In genomic region chr9:137053944-137054931, GRCh38 we compare ENCODE assay signal across 10 cellular contexts. TPM values are rescaled to one million over a fixed set of nuclear protein-coding genes. Genes with fewer than 3 reads are reported as not detected.
DNase-seq lines count a peak whose midpoint lies in the region; ATAC-seq and TF ChIP-seq lines count a peak whose summit lies in the region.
"Had no signal": no experiment of that assay in that cellular context is flagged by ENCODE, and none has a peak within 500 bp of the region (broad histone marks: within the 10 kb centered on the region; RNA-seq: fewer than 3 reads in every experiment).

Gene ENTPD2, minus strand, starts transcription at chr9:137054061. Its CDS starts 64 bp downstream, at chr9:137053997.

- no peak within 1 kb of the TSS for H3K27ac Mint-ChIP-seq in osteocyte (ENCODE audit: unreplicated experiment)
- H3K27ac Mint-ChIP-seq: CD8-positive, alpha-beta memory T cell had no signal

- no peaks in the 10 kb centered on the region for H3K9me3 ChIP-seq in hepatocyte (ENCODE audit: low read depth)

- DNase-seq in NCI-H748 (lab: John Stamatoyannopoulos, UW; ENCODE audit: unreplicated experiment) (peak; percentile 83), NCI-H748 treated with DMSO at 0.1 percent for 48 hours (lab: John Stamatoyannopoulos, UW) (no peak), hepatocyte (ENCODE audit: low spot score) (peak; percentile 89), osteocyte (ENCODE audit: extremely low spot score, unreplicated experiment) (no peak), ACHN (no peak)
- peak; percentile 40 to 51 for DNase-seq in activated CD4-positive, alpha-beta T cell treated with anti-CD3 and anti-CD28 coated beads, Interleukin-2, amount 50 U/mL, for 48 hours
- DNase-seq in stimulated activated CD4-positive, alpha-beta T cell treated with anti-CD3 and anti-CD28 coated beads, Interleukin-2, amount 100 ng/mL, for 4 hours (ENCODE audit: low read depth) = peak; percentile 51

- no peaks in the 10 kb centered on the region for H3K9me3 Mint-ChIP-seq in osteocyte (ENCODE audit: unreplicated experiment)
- H3K9me3 Mint-ChIP-seq: CD8-positive, alpha-beta memory T cell had no signal

- no peaks in the 10 kb centered on the region for H3K9me2 ChIP-seq in hepatocyte (replicated peaks; ENCODE audit: insufficient read depth)

- H3K27me3 Mint-ChIP-seq in osteocyte (ENCODE audit: unreplicated experiment) = peaks cover 11% of the 10 kb centered on the region

- H3K27ac ChIP-seq in hepatocyte = peak within 1 kb of the TSS; percentile 60

- no peak within 1 kb of the TSS for H3K4me3 Mint-ChIP-seq in osteocyte (ENCODE audit: unreplicated experiment)

- no peaks in the 10 kb centered on the region for H3K36me3 Mint-ChIP-seq in osteocyte (ENCODE audit: unreplicated experiment)
- H3K36me3 Mint-ChIP-seq: CD8-positive, alpha-beta memory T cell had no signal

- H3K79me2 ChIP-seq in hepatocyte = no peaks in the 10 kb centered on the region

- no peak for ATAC-seq in GM19463 (IDR thresholded peaks at IDR 0.05; ENCODE audit: unreplicated experiment)

- H2AFZ ChIP-seq in hepatocyte = no peak within 1 kb of the TSS

- H3K4me3 ChIP-seq in hepatocyte = peak within 1 kb of the TSS; percentile 36

- H3K4me1 ChIP-seq in hepatocyte (ENCODE audit: insufficient read depth) = peaks cover 46% of the 10 kb centered on the region

- TF ChIP-seq CTCF in hepatocyte (IDR thresholded peaks at IDR 0.05; ENCODE audit: poor library complexity) (no peak), osteocyte (IDR thresholded peaks at IDR 0.05) (no peak)

- H3K4me1 Mint-ChIP-seq in osteocyte (ENCODE audit: unreplicated experiment) = peaks cover 26% of the 10 kb centered on the region
- H3K4me1 Mint-ChIP-seq: CD8-positive, alpha-beta memory T cell had no signal

- whole genome bisulfite sequencing in hepatocyte (ENCODE audit: low lambda C conversion rate, missing lambda C conversion rate) = 42% methylated on average over 32 of the region's 90 CpGs

- no peaks in the 10 kb centered on the region for H4K20me1 ChIP-seq in hepatocyte (ENCODE audit: insufficient read depth, poor library complexity, severe bottlenecking)

- H3K27me3 ChIP-seq in hepatocyte = peaks cover 25% of the 10 kb centered on the region

- in situ Hi-C loops in ACHN (cut with HindIII; ENCODE audit: low pct_ligation_motif_present, low pct_unique_long_range_greater_than_20kb, low sequenced_read_pairs) = no loop called here

- H3K36me3 ChIP-seq in hepatocyte (replicated peaks; ENCODE audit: insufficient read depth, low read depth) = no peaks in the 10 kb centered on the region

- H3K4me2 ChIP-seq in hepatocyte = peak within 1 kb of the TSS; percentile 97

RNA-seq across cellular contexts. Expression of gene ENTPD2, which starts in this region (rescaled TPM):
- total RNA-seq in hepatocyte (1.8 and 2.3 TPM in 2 replicates), osteocyte (0.46 TPM in 1 of 2 replicates, not detected in the other)
- 1.1 and 3.2 TPM in 2 replicates for polyA plus RNA-seq in hepatocyte
- total RNA-seq: CD8-positive, alpha-beta memory T cell; RPMI7951 had no signal
- polyA plus RNA-seq: CD8-positive, alpha-beta memory T cell had no signal

Comparison
In these comparisons a context has a peak if more than half of its experiments do, and no peak if none do; other contexts are left out.
1. DNase-seq: peak in NCI-H748 (single experiment), activated CD4-positive, alpha-beta T cell treated with anti-CD3 and anti-CD28 coated beads, Interleukin-2, amount 50 U/mL, for 48 hours (2 of 2), hepatocyte (single experiment) and stimulated activated CD4-positive, alpha-beta T cell treated with anti-CD3 and anti-CD28 coated beads, Interleukin-2, amount 100 ng/mL, for 4 hours (single experiment); none in NCI-H748 treated with DMSO at 0.1 percent for 48 hours (single experiment), osteocyte (single experiment) and ACHN (single experiment).